Comparison of ENCODE assay signal across 8 cellular contexts in the genomic region with DNA sequence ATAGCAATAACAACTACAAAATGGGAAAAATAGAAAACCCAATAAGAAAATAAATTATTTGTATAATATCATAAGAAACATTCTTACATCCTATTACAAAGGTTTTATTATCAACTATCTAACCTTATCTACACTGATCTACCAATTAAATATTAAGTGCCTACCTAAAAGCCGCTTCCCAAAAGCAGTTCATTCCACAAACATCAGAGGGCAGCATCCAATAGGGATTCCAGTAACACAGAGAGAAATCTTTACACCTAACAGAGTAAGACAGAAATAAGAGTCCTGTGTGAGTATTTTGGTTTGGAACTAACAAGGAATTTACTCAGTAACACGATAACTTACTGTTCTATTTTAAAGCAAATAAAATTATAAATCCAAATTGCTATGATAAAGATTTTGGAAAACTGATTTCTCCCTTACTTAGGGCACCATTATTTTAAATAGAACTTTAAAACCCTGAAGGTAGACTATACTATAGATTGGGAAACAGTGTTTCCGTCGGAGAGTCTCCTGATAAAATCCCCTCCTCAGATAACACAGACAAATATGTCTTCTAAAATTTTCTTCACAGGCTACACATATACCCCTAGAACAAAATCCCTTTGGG. TPM values are rescaled to one million over a fixed set of nuclear protein-coding genes. Genes with fewer than 3 reads are reported as not detected.
A peak's percentile ranks its signal among the peaks of the same experiment; 100 is the strongest.
DNase-seq lines count a peak whose midpoint lies in the region; ATAC-seq and TF ChIP-seq lines count a peak whose summit lies in the region.

No MANE protein-coding gene starts in this region.

- no peak overlapping the region for H3K4me3 Mint-ChIP-seq in GM23338
- H3K4me3 Mint-ChIP-seq in type B pancreatic cell = no peak overlapping the region

- H3K79me2 ChIP-seq in GM23338 (replicated peaks; ENCODE audit: insufficient read depth) = peaks cover 44% of the 10 kb centered on the region

- H3K36me3 ChIP-seq in BJ (ENCODE audit: control insufficient read depth, insufficient read depth, low read length) (no peaks in the 10 kb centered on the region), GM23338 (ENCODE audit: insufficient read depth) (no peaks in the 10 kb centered on the region), breast epithelium (no peaks in the 10 kb centered on the region), kidney epithelial cell (ENCODE audit: control insufficient read depth, insufficient read depth, low read length) (no peaks in the 10 kb centered on the region)

- H3K27ac ChIP-seq in GM23338 (ENCODE audit: low read depth) = no peak overlapping the region
- H3K27ac ChIP-seq in breast epithelium = no peak overlapping the region

- H3K36me3 Mint-ChIP-seq in GM23338 (ENCODE audit: low read depth) = no peaks in the 10 kb centered on the region
- peaks cover 7% of the 10 kb centered on the region for H3K36me3 Mint-ChIP-seq in type B pancreatic cell

- H3K4me1 ChIP-seq in GM23338 (ENCODE audit: insufficient read depth) = peaks cover 10% of the 10 kb centered on the region
- peaks cover 0 to 6% of the 10 kb centered on the region in 2 donors for H3K4me1 ChIP-seq in breast epithelium

- no peaks in the 10 kb centered on the region for H3K27me3 Mint-ChIP-seq in GM23338 (ENCODE audit: insufficient read depth, low read depth, poor library complexity)
- no peaks in the 10 kb centered on the region for H3K27me3 Mint-ChIP-seq in type B pancreatic cell

- no peak for DNase-seq in BJ (ENCODE audit: low read depth)
- DNase-seq in GM23338 (ENCODE audit: low spot score) = peak; percentile 79
- peak; percentile 59 for DNase-seq in NCI-H526 treated with DMSO at 0.1 percent for 48 hours (lab: John Stamatoyannopoulos, UW)
- DNase-seq in breast epithelium (ENCODE audit: low spot score in 2 of 2) = no peak
- no peak for DNase-seq in kidney epithelial cell (ENCODE audit: low read depth)
- DNase-seq in type B pancreatic cell (ENCODE audit: extremely low spot score, unreplicated experiment) = no peak
- DNase-seq in SKM-1 (lab: John Stamatoyannopoulos, UW; ENCODE audit: unreplicated experiment) = no peak

- POLR2A ChIA-PET in BJ (lab: Charles Lee) = no interaction called here

- no peaks in the 10 kb centered on the region for H3K9me3 ChIP-seq in breast epithelium

- H3K4me3 ChIP-seq in BJ (ENCODE audit: low read depth, low read length) (no peak overlapping the region), GM23338 (no peak overlapping the region), breast epithelium (no peak overlapping the region), kidney epithelial cell (ENCODE audit: low read depth, low read length) (no peak overlapping the region)

- H4K20me1 ChIP-seq in GM23338 (replicated peaks; ENCODE audit: insufficient read depth) = peaks cover 6% of the 10 kb centered on the region; the same call in 1 of the 2 replicates

- ATAC-seq in GM23338 = peak; percentile 67
- ATAC-seq in HG03095 (IDR thresholded peaks at IDR 0.05; ENCODE audit: unreplicated experiment) = no peak

- H3F3A ChIP-seq in GM23338 (replicated peaks; ENCODE audit: low read depth) = no peaks in the 10 kb centered on the region

- H3K9me2 ChIP-seq in GM23338 (ENCODE audit: insufficient read depth) = no peaks in the 10 kb centered on the region

- no peak overlapping the region for H3K4me2 ChIP-seq in GM23338

- CTCF ChIA-PET in BJ (lab: Yijun Ruan, JAX) = interaction anchor here (0.9 to 1.6 kb wide), 2 partner anchors 193 to 242 kb away, joined by 3 to 4 read pairs; no protein-coding TSS in a partner anchor

- H2AFZ ChIP-seq in GM23338 = no peak overlapping the region

- no peaks in the 10 kb centered on the region for H3K27me3 ChIP-seq in BJ (ENCODE audit: control insufficient read depth, insufficient read depth, low read length)
- H3K27me3 ChIP-seq in GM23338 (ENCODE audit: insufficient read depth) = no peaks in the 10 kb centered on the region
- no peaks in the 10 kb centered on the region for H3K27me3 ChIP-seq in breast epithelium
- no peaks in the 10 kb centered on the region for H3K27me3 ChIP-seq in kidney epithelial cell (ENCODE audit: control insufficient read depth, insufficient read depth, low read length)

- H3K9me3 Mint-ChIP-seq in GM23338 (no peaks in the 10 kb centered on the region), type B pancreatic cell (peaks cover 6% of the 10 kb centered on the region)

- no peak for TF ChIP-seq POLR2A in breast epithelium (IDR thresholded peaks at IDR 0.05)

- peak; percentile 77 for TF ChIP-seq CTCF in BJ (IDR thresholded peaks at IDR 0.05; ENCODE audit: insufficient read depth, low read depth, low read length)
- peak; percentile 82 to 95 for TF ChIP-seq CTCF in GM23338 (conservative IDR thresholded peaks at IDR 0.05; ENCODE audit: low read depth in 2 of 2)
- peak; percentile 40 to 87 (median 78) for TF ChIP-seq CTCF in breast epithelium (IDR thresholded peaks at IDR 0.05)
- TF ChIP-seq CTCF in kidney epithelial cell (IDR thresholded peaks at IDR 0.05; ENCODE audit: insufficient read depth, low read length, poor library complexity, severe bottlenecking) = peak; percentile 75
- TF ChIP-seq CTCF in type B pancreatic cell (conservative IDR thresholded peaks at IDR 0.05) = peak; percentile 88

- intact Hi-C loops in breast epithelium (cut with DNase I; ENCODE audit: low total_unique reads) = no loop called here

- H3K27ac Mint-ChIP-seq in GM23338 = no peak overlapping the region
- no peak overlapping the region for H3K27ac Mint-ChIP-seq in type B pancreatic cell

- H3K4me1 Mint-ChIP-seq in GM23338 = peaks cover 11% of the 10 kb centered on the region
- H3K4me1 Mint-ChIP-seq in type B pancreatic cell (ENCODE audit: unreplicated experiment) = peaks cover 15% of the 10 kb centered on the region

TF ChIP-seq in GM23338, 12 proteins besides CTCF, POLR2A, EP300 and RAD21:
- TF ChIP-seq STAT1 (IDR thresholded peaks at IDR 0.05; ENCODE audit: unreplicated experiment) = no peak
- TF ChIP-seq POLR2AphosphoS5 (IDR thresholded peaks at IDR 0.05; ENCODE audit: low read depth) = no peak
- TF ChIP-seq JUNB (IDR thresholded peaks at IDR 0.05; ENCODE audit: unreplicated experiment) = no peak

RNA-seq across cellular contexts. Expression of a gene that starts 15.0 kb away (rescaled TPM):
- 3.8 and 8.5 TPM in 2 replicates for polyA plus RNA-seq in BJ (2011; rRNA removed)
- polyA minus RNA-seq in BJ (2011; rRNA and poly(A)+ RNA removed) = 2.2 and 2.6 TPM in 2 replicates
- 9.9 and 13.4 TPM in 2 replicates for total RNA-seq in GM23338 (2014; rRNA removed; shearing (Covaris generic))
- 3.7 and 3.9 TPM in 2 replicates for polyA plus RNA-seq in GM23338 (2016; fragmentation: Nextera tagmentation; extraction: Ambion mirVana)
- 10 to 100 TPM; 12.8 to 19.3 (median 18.0) TPM for total RNA-seq in breast epithelium
- 23.5 and 23.6 TPM in 2 replicates for total RNA-seq in kidney epithelial cell
- 13.5 and 23.8 TPM in 2 replicates for total RNA-seq in type B pancreatic cell (ENCODE audit: low replicate concordance)

Comparison
In these comparisons a context has a peak if more than half of its experiments do, and no peak if none do; other contexts are left out.
1. DNase-seq: peak in GM23338 (single experiment) and NCI-H526 treated with DMSO at 0.1 percent for 48 hours (single experiment); none in BJ (single experiment), breast epithelium (0 of 2), kidney epithelial cell (single experiment), type B pancreatic cell (single experiment) and SKM-1 (single experiment).
2. Peak in every context shown above with its lines, with median percentiles within 50 percentile points of each other: CTCF ChIP-seq.